10 cellular contexts compared by ENCODE assay signal in the genomic region with DNA sequence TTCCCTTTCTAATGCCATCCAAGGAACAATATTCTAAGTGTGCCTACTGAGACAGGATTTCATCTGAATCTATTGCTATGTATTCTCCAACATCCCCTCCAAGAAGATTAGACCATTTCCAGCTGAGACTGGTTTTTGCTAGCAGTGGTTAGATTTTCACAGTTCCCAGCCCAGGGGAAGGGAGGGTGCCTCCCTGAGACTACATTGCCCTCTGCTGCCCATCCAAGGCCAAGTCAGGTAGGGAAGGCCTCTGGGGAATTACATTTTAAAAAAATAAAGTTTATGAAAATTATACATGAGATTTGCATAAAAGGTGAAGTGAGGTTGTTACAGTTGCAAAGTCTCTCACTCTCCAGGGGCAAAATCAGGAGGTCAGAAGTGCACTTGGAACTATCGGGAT.
DNase-seq lines count a peak whose midpoint lies in the region; ATAC-seq and TF ChIP-seq lines count a peak whose summit lies in the region.
"Had no signal": no experiment of that assay in that cellular context is flagged by ENCODE, and none has a peak within 500 bp of the region (broad histone marks: within the 10 kb centered on the region; RNA-seq: fewer than 3 reads in every experiment).

No MANE protein-coding gene starts in this region.

- peak; percentile 13 for DNase-seq in DMS153 (lab: John Stamatoyannopoulos, UW)
- no peak for DNase-seq in HFF-Myc (ENCODE audit: extremely low read depth, low read depth)
- no peak for DNase-seq in memory B cell (ENCODE audit: low spot score in 2 of 2)
- no peak for DNase-seq in stimulated activated CD4-positive, alpha-beta T cell treated with anti-CD3 and anti-CD28 coated beads, Interleukin-4, amount 100 ng/mL, for 4 hours
- DNase-seq in activated CD8-positive, alpha-beta memory T cell treated with anti-CD3 and anti-CD28 coated beads for 24 hours: no peak
- DNase-seq in activated naive CD4-positive, alpha-beta T cell treated with anti-CD3 and anti-CD28 coated beads, Interleukin-2, amount 50 U/mL, for 16 hours: no peak
- DNase-seq in HK-2 (ENCODE audit: unreplicated experiment): no peak
- DNase-seq: activated effector memory CD4-positive, alpha-beta T cell treated with Interleukin-2 at 50 U/mL for 16 hours; NK-92 treated with Interleukin-12 subunit alpha and Interleukin-12 subunit beta, amount 100 ng/mL, for 24 hours had no signal

- H3K4me3 ChIP-seq in HFF-Myc (replicated peaks; ENCODE audit: low read depth, low read length): no peak overlapping the region

- H3K36me3 Mint-ChIP-seq in memory B cell: no peaks in the 10 kb centered on the region

- H3K27ac ChIP-seq in VCaP: no peak overlapping the region

- no peaks in the 10 kb centered on the region for H3K9me3 Mint-ChIP-seq in memory B cell

- H3K27ac Mint-ChIP-seq in memory B cell: peak overlapping the region; percentile 74

- TF ChIP-seq CTCF in HFF-Myc (IDR thresholded peaks at IDR 0.05; ENCODE audit: low read depth, low read length, missing control alignments) (peak; percentile 33), VCaP (conservative IDR thresholded peaks at IDR 0.05) (peak; percentile 81)

- H3K4me3 Mint-ChIP-seq in memory B cell: peak overlapping the region; percentile 32

- H3K4me1 Mint-ChIP-seq in memory B cell: peaks cover 56% of the 10 kb centered on the region

- ATAC-seq in memory B cell (ENCODE audit: low read depth): peak; percentile 7

- no peaks in the 10 kb centered on the region for H3K27me3 Mint-ChIP-seq in memory B cell
